8 cellular contexts compared by ENCODE assay signal in the genomic region with DNA sequence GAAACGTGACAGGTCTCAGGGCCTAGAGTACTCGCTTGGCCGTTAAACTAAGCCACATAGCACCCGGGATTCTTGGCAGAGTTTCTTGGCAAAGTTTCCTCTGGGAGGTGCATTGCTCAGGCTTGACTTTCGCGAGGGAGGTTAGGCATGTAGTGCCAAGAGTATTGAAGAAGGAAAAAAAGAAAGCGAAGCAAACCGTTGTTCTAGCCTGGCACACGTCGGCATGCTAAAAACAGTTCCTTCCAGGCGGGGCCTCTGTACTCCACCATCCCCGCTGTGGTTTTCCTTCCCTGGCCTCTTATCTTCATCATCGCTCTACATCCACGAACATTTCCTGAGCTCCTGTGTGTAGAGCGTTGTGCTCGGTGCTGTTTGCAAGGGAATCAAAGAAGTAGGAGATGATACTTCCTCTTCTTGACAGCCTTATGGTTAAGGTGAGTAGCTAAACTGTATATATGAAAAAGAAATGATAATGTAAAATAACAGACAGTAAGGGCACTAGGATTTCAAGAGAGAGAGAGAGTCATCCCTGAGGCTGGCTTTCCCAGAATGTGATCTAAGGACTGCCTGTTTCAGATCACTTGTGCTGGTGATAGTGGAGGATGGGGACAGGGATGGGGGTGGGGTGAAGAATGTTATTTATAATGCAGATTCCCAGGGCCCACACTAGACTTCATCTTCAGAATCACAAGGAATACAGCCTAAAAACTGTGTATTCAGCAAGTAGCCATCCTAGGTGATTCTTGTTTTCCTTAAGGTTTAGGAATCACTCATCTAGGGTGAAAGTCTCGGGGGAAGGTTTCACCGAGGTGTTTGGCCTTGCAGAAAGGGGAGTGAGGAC. TPM values are rescaled to one million over a fixed set of nuclear protein-coding genes. Genes with fewer than 3 reads are reported as not detected.
DNase-seq lines count a peak whose midpoint lies in the region; ATAC-seq and TF ChIP-seq lines count a peak whose summit lies in the region.

No MANE protein-coding gene starts in this region.

- TF ChIP-seq CTCF in RWPE1 (conservative IDR thresholded peaks at IDR 0.05; ENCODE audit: low read depth) = no peak
- no peak for TF ChIP-seq CTCF in fibroblast of mammary gland (conservative IDR thresholded peaks at IDR 0.05; ENCODE audit: control insufficient read depth, insufficient read depth, low read depth, low read length)

- ATAC-seq in sciatic nerve = peak; percentile 82
- ATAC-seq in HG02763 (IDR thresholded peaks at IDR 0.05; ENCODE audit: unreplicated experiment) = no peak
- ATAC-seq in HG03432 (IDR thresholded peaks at IDR 0.05; ENCODE audit: unreplicated experiment) = no peak

- POLR2A ChIA-PET in RWPE1 (lab: Yijun Ruan, JAX; ENCODE audit: low non-redundant PET) = interaction anchor here (0.6 kb wide), 1 partner anchor 19 kb away, joined by 6 read pairs; no protein-coding TSS in a partner anchor

- no peak overlapping the region for H3K4me3 ChIP-seq in fibroblast of mammary gland (ENCODE audit: control insufficient read depth, low read depth, low read length)

- CTCF ChIA-PET in RWPE1 (lab: Yijun Ruan, JAX) = no interaction called here

- intact Hi-C loops in sciatic nerve (cut with DNase I) = no loop called here

- peak; percentile 68 for DNase-seq in EL
- DNase-seq in RWPE1 (ENCODE audit: low spot score) = peak; percentile 74
- peak; percentile 68 for DNase-seq in fibroblast of mammary gland (ENCODE audit: low read depth)
- DNase-seq in sciatic nerve (ENCODE audit: low spot score) = no peak
- no peak for DNase-seq in NCI-H2029 (lab: John Stamatoyannopoulos, UW)
- no peak for DNase-seq in NCI-H1417 (lab: John Stamatoyannopoulos, UW)

- H3K27ac ChIP-seq in RWPE1 = peak overlapping the region; percentile 77

RNA-seq across cellular contexts. Expression of a gene that starts 18.9 kb away (rescaled TPM):
- 60.0 TPM for total RNA-seq in sciatic nerve

Comparison
In these comparisons a context has a peak if more than half of its experiments do, and no peak if none do; other contexts are left out.
1. DNase-seq: peak in EL (single experiment), RWPE1 (single experiment) and fibroblast of mammary gland (single experiment); none in sciatic nerve (single experiment), NCI-H2029 (single experiment) and NCI-H1417 (0 of 3).